ENCODE assay signal across 8 cellular contexts in the genomic region with DNA sequence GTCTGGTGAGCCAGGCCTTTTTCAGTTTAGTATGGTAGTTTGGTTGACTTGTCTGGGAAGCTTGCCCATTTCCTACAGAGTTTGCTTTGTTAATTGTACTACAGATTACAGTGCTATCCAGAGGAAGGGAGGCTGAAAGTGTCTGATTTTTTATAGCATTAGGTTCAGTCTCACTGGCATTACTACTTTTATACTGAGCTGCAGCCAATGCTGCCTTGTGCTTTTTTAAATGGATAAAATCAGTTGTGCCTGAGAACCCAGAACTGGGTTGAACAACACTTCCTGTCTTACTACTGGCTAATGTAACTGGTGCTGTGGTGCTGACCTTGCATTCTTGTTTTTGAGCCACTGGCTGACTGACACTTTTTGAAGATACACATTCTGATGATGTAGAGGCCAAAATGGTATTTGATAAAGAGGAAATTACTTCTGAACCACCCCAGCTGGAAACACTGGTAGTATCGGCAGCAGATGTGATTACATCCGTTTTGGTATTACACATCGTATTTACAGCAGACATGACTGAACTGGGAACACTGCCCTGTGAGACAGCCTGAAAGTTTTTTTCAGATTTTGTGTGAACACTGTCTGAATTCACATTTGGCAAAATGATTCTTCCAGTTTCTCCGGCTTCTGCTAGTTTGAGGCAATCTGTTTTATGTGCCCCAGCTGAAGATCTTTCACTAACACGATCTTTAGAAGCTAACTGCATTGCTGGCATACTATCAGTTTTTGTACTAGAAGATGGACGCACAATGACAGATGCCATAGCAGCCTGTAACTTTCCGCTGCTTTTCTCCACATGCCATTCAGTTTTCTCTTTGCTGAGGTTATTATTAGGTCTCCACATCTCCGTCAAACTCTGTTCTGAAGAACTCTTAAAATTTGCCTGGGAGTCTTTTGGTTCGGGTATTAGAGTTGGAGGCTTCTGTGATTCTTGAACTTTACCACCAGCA.
A peak's percentile ranks its signal among the peaks of the same experiment; 100 is the strongest.
DNase-seq lines count a peak whose midpoint lies in the region; ATAC-seq, FAIRE-seq and TF ChIP-seq lines count a peak whose summit lies in the region.

No MANE protein-coding gene starts in this region.

- no peaks in the 10 kb centered on the region for H3K27me3 Mint-ChIP-seq in activated CD8-positive, alpha-beta T cell treated with anti-CD3 and anti-CD28 coated beads for 36 hours

- POLR2A ChIA-PET in activated CD8-positive, alpha-beta T cell treated with anti-CD3 and anti-CD28 coated beads for 36 hours (lab: Charles Lee), result interaction anchor here (0.6 kb wide), 1 partner anchor 98 kb away, joined by 3 read pairs; no protein-coding TSS in a partner anchor

- peak overlapping the region; percentile 43 for H3K27ac Mint-ChIP-seq in activated CD8-positive, alpha-beta T cell treated with anti-CD3 and anti-CD28 coated beads for 36 hours

- TF ChIP-seq CTCF in activated CD8-positive, alpha-beta T cell treated with anti-CD3 and anti-CD28 coated beads for 36 hours (IDR thresholded peaks at IDR 0.05), result no peak

- ATAC-seq in GM18519 (IDR thresholded peaks at IDR 0.05; ENCODE audit: low FRiP score, unreplicated experiment), result peak; percentile 32
- ATAC-seq in HG03378 (IDR thresholded peaks at IDR 0.05; ENCODE audit: unreplicated experiment), result peak; percentile 43
- peak; percentile 29 for ATAC-seq in activated CD8-positive, alpha-beta T cell treated with anti-CD3 and anti-CD28 coated beads for 36 hours
- ATAC-seq in GM19023 (IDR thresholded peaks at IDR 0.05; ENCODE audit: unreplicated experiment), result no peak
- no peak for ATAC-seq in GM21381 (IDR thresholded peaks at IDR 0.05; ENCODE audit: unreplicated experiment)

- peak; percentile 66 for FAIRE-seq in frontal cortex (lab: Jason Lieb, UNC)

- intact Hi-C loops in activated CD8-positive, alpha-beta T cell treated with anti-CD3 and anti-CD28 coated beads for 36 hours (cut with micrococcal nuclease), result no loop called here
- intact Hi-C loops in posterior vena cava (cut with DNase I), result no loop called here

- H3K4me1 Mint-ChIP-seq in activated CD8-positive, alpha-beta T cell treated with anti-CD3 and anti-CD28 coated beads for 36 hours (ENCODE audit: low read depth), result peaks cover 61% of the 10 kb centered on the region

- peaks cover 52% of the 10 kb centered on the region for H3K36me3 Mint-ChIP-seq in activated CD8-positive, alpha-beta T cell treated with anti-CD3 and anti-CD28 coated beads for 36 hours (ENCODE audit: low read depth)

- H3K4me3 Mint-ChIP-seq in activated CD8-positive, alpha-beta T cell treated with anti-CD3 and anti-CD28 coated beads for 36 hours, result no peak overlapping the region

- CTCF ChIA-PET in activated CD8-positive, alpha-beta T cell treated with anti-CD3 and anti-CD28 coated beads for 36 hours (lab: Charles Lee), result interaction anchor here (1.2 to 1.9 kb wide), 3 partner anchors 9 to 422 kb away, joined by 3 to 5 read pairs (median 3); no protein-coding TSS in a partner anchor

- peaks cover 5% of the 10 kb centered on the region for H3K9me3 Mint-ChIP-seq in activated CD8-positive, alpha-beta T cell treated with anti-CD3 and anti-CD28 coated beads for 36 hours

- no peak for DNase-seq in activated CD8-positive, alpha-beta T cell treated with anti-CD3 and anti-CD28 coated beads for 36 hours
- DNase-seq in frontal cortex (ENCODE audit: low spot score in 2 of 2) (peak; percentile 10 to 21), putamen (ENCODE audit: low spot score) (peak; percentile 90), posterior vena cava (ENCODE audit: low spot score) (no peak)

Comparison
In these comparisons a context has a peak if more than half of its experiments do, and no peak if none do; other contexts are left out.
1. ATAC-seq: peak in GM18519 (single experiment), HG03378 (single experiment) and activated CD8-positive, alpha-beta T cell treated with anti-CD3 and anti-CD28 coated beads for 36 hours (single experiment); none in GM19023 (single experiment) and GM21381 (single experiment).
2. DNase-seq: peak in frontal cortex (2 of 2) and putamen (single experiment); none in activated CD8-positive, alpha-beta T cell treated with anti-CD3 and anti-CD28 coated beads for 36 hours (single experiment) and posterior vena cava (single experiment).